29 cellular contexts compared by ENCODE assay signal in the genomic region with DNA sequence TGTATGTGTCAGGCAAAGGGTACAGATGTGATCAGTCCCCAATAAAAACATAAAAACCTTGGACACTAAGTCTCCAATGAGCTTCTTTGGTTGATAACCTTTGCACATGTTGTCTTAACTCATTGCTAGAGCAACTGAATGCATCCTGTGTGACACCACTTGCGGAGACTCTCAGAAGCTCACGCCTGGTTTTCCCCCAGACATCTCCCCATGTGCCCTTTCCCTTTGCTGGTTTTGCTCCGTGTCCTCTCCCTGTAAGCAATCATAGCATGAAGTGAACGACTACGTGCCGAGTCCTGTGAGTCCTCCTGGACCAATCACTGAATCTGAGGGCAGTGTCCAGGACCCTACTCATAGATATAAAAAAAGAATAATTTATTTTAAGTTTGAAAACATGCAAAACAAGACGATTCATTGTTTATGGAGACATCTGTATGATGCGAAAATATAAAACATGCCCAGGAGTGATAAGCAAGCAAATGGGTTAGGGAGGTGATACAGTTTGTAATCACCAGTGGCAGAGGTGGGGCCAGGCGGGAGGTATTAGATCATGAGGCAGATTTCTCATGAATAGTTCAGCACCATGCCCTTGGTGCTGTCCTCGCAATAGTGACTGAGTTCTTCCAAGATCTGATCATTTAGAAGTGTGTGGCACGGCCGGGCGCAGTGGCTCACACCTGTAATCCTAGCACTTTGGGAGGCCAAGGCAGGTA.
"Had no signal": no experiment of that assay in that cellular context is flagged by ENCODE, and none has a peak within 500 bp of the region (broad histone marks: within the 10 kb centered on the region; RNA-seq: fewer than 3 reads in every experiment).

No MANE protein-coding gene starts in this region.

- H3K4me1 Mint-ChIP-seq: endodermal cell, mesothelial cell of epicardium, naive B cell had no signal

- H3K36me3 Mint-ChIP-seq: mesothelial cell of epicardium, neural progenitor cell had no signal

- H3K4me3 Mint-ChIP-seq: dendritic cell treated with granulocyte-macrophage colony-stimulating factor and Interleukin-4, amounts not matched to agents 40 ng/mL and 50 ng/mL, for 4 days; endodermal cell; mesothelial cell of epicardium; nephron; neural progenitor cell had no signal

- ATAC-seq: esophagus mucosa, foreskin keratinocyte, gastroesophageal sphincter, heart left ventricle, left lobe of liver, mucosa of descending colon, right lobe of liver had no signal

- H3K9me3 Mint-ChIP-seq: endodermal cell, nephron had no signal

- H3K27me3 Mint-ChIP-seq: dendritic cell treated with granulocyte-macrophage colony-stimulating factor and Interleukin-4, amounts not matched to agents 40 ng/mL and 50 ng/mL, for 4 days had no signal

- H3K4me3 ChIP-seq: colonic mucosa, gastroesophageal sphincter, heart left ventricle, hepatocyte, mucosa of descending colon, neural progenitor cell, right lobe of liver, thoracic aorta, tibial nerve, upper lobe of left lung, uterus had no signal

- H3K36me3 ChIP-seq: colonic mucosa, gastroesophageal sphincter, heart left ventricle, neural progenitor cell, right lobe of liver, thoracic aorta, tibial nerve, upper lobe of left lung, uterus had no signal

- H3K27me3 ChIP-seq: colonic mucosa, foreskin keratinocyte, gastroesophageal sphincter, heart left ventricle, hepatocyte, neural progenitor cell, right lobe of liver, tibial nerve, upper lobe of left lung, uterus had no signal

- DNase-seq: colonic mucosa; effector CD8-positive, alpha-beta T cell; endodermal cell; foreskin keratinocyte; heart left ventricle; kidney; mesenchymal stem cell; mucosa of descending colon; naive B cell; right lobe of liver; small intestine; stimulated activated CD4-positive, alpha-beta T cell treated with anti-CD3 and anti-CD28 coated beads, Interleukin-15, amount 100 ng/mL, for 24 hours; stimulated activated CD4-positive, alpha-beta T cell treated with anti-CD3 and anti-CD28 coated beads, Interleukin-2, amount 100 ng/mL, for 48 hours; stimulated activated naive CD4-positive, alpha-beta T cell; substantia nigra; uterus had no signal

- H3K9me3 ChIP-seq: colonic mucosa, gastroesophageal sphincter, heart left ventricle, mucosa of descending colon, right lobe of liver, thoracic aorta, upper lobe of left lung, uterus had no signal

- H3K4me1 ChIP-seq: colonic mucosa, foreskin keratinocyte, heart left ventricle, neural progenitor cell, parathyroid adenoma, right lobe of liver, tibial nerve, upper lobe of left lung, uterus had no signal

- H3K27ac Mint-ChIP-seq: dendritic cell treated with granulocyte-macrophage colony-stimulating factor and Interleukin-4, amounts not matched to agents 40 ng/mL and 50 ng/mL, for 4 days; endodermal cell; mesothelial cell of epicardium; nephron; neural progenitor cell; progenitor cell of endocrine pancreas had no signal

- H3K27ac ChIP-seq: colonic mucosa, foreskin keratinocyte, gastroesophageal sphincter, heart left ventricle, hepatocyte, neural progenitor cell, parathyroid adenoma, right lobe of liver, thoracic aorta, tibial nerve, upper lobe of left lung, uterus had no signal
